ENCODE assay signal across 20 cellular contexts in the genomic region with DNA sequence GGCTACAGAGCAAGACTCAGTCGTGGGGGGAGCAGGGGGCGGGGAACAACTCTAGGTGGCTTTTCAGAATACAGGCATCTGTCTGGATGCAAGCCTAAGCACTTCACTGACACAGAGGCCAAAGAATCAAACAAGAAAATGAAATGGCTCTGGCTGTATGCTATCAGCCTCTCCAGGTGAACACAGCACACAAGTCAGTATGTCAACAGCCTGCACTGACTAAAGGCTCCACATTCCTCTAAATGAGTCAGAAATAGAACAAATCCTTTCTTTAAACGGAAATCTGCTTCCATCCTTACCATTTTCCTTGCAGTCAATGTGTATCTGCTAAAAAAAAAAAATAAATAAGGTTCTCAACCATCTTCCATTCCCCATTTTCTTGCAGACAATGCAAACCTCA.
DNase-seq lines count a peak whose midpoint lies in the region; FAIRE-seq and TF ChIP-seq lines count a peak whose summit lies in the region.
"Had no signal": no experiment of that assay in that cellular context is flagged by ENCODE, and none has a peak within 500 bp of the region (broad histone marks: within the 10 kb centered on the region; RNA-seq: fewer than 3 reads in every experiment).

No MANE protein-coding gene starts in this region.

- no peak overlapping the region for H3K9ac ChIP-seq in astrocyte (ENCODE audit: low read length)

- H2AFZ ChIP-seq in astrocyte (ENCODE audit: low read depth, low read length) (no peak overlapping the region), hepatocyte (no peak overlapping the region)
- H2AFZ ChIP-seq: PC-9 had no signal

- H3K27ac Mint-ChIP-seq in HFFc6 (peak overlapping the region; percentile 38; the same call in 1 of the 2 replicates), astrocyte (ENCODE audit: unreplicated experiment) (no peak overlapping the region)
- H3K27ac Mint-ChIP-seq: activated CD4-positive, alpha-beta T cell treated with anti-CD3 and anti-CD28 coated beads for 36 hours; T-helper 17 cell had no signal

- H4K20me1 ChIP-seq in astrocyte (ENCODE audit: insufficient read depth, low read length) (no peaks in the 10 kb centered on the region), hepatocyte (ENCODE audit: insufficient read depth, poor library complexity, severe bottlenecking) (no peaks in the 10 kb centered on the region)

- H3K36me3 ChIP-seq in astrocyte (ENCODE audit: insufficient read depth, low read length) (peaks cover 6% of the 10 kb centered on the region), hepatocyte (replicated peaks; ENCODE audit: insufficient read depth, low read depth) (no peaks in the 10 kb centered on the region), HAP-1 (replicated peaks) (peaks cover 6% of the 10 kb centered on the region; the same call in 1 of the 2 replicates)

- DNase-seq in AG08396 (ENCODE audit: low spot score) (peak; percentile 31), HFFc6 (peak; percentile 39), astrocyte (ENCODE audit: low read depth) (peak; percentile 52), hepatocyte (ENCODE audit: low spot score) (no peak), HAP-1 (ENCODE audit: low spot score in 2 of 2) (no peak), 8988T (no peak), nucleus accumbens (lab: John Stamatoyannopoulos, UW) (no peak)
- no peak for DNase-seq in activated CD4-positive, alpha-beta T cell treated with anti-CD3 and anti-CD28 coated beads for 1 hour
- DNase-seq: activated CD4-positive, alpha-beta T cell treated with anti-CD3 and anti-CD28 coated beads for 36 hours; DMS153; esophagus squamous epithelium; KG1; mesendoderm; NCI-H1694 treated with DMSO at 0.1 percent for 48 hours; NCI-H510A treated with DMSO at 0.1 percent for 48 hours; PC-9; stomach; T-helper 17 cell had no signal

- no peaks in the 10 kb centered on the region for H3K9me2 ChIP-seq in hepatocyte (replicated peaks; ENCODE audit: insufficient read depth)

- H3K9me3 Mint-ChIP-seq in HFFc6 (no peaks in the 10 kb centered on the region), astrocyte (ENCODE audit: unreplicated experiment) (no peaks in the 10 kb centered on the region)

- WGBS in hepatocyte (ENCODE audit: low lambda C conversion rate, missing lambda C conversion rate): 88% methylated on average over 3 of the region's 3 CpGs

- H3K4me1 Mint-ChIP-seq in HFFc6 (ENCODE audit: low read depth) (peaks cover 47% of the 10 kb centered on the region), astrocyte (ENCODE audit: low read depth, unreplicated experiment) (peaks cover 5% of the 10 kb centered on the region)

- H3K27ac ChIP-seq in astrocyte (ENCODE audit: low read depth, low read length): no peak overlapping the region
- H3K27ac ChIP-seq in hepatocyte: peak overlapping the region; percentile 49
- H3K27ac ChIP-seq: esophagus squamous epithelium, PC-9, vagina had no signal

- TF ChIP-seq CTCF in HFFc6 (IDR thresholded peaks at IDR 0.05) (no peak), astrocyte (IDR thresholded peaks at IDR 0.05; ENCODE audit: insufficient read depth, low read depth, low read length) (no peak), hepatocyte (IDR thresholded peaks at IDR 0.05; ENCODE audit: poor library complexity) (no peak)

- no peak for FAIRE-seq in astrocyte (lab: Jason Lieb, UNC)

- H3K4me3 Mint-ChIP-seq in HFFc6: no peak overlapping the region
- H3K4me3 Mint-ChIP-seq in astrocyte (ENCODE audit: unreplicated experiment): no peak overlapping the region
- H3K4me3 Mint-ChIP-seq: activated CD4-positive, alpha-beta T cell treated with anti-CD3 and anti-CD28 coated beads for 36 hours; T-helper 17 cell had no signal

- H3K36me3 Mint-ChIP-seq in HFFc6 (ENCODE audit: low read depth): peaks cover 8% of the 10 kb centered on the region; the same call in 1 of the 2 replicates
- H3K36me3 Mint-ChIP-seq in astrocyte (ENCODE audit: low read depth, unreplicated experiment): peaks cover 4% of the 10 kb centered on the region

- H3K27me3 ChIP-seq in astrocyte (ENCODE audit: insufficient read depth, low read length) (no peaks in the 10 kb centered on the region), hepatocyte (no peaks in the 10 kb centered on the region), HAP-1 (ENCODE audit: low read depth) (no peaks in the 10 kb centered on the region)
- H3K27me3 ChIP-seq: esophagus squamous epithelium, stomach, vagina had no signal

- H3K9me3 ChIP-seq in astrocyte (ENCODE audit: insufficient read depth, low read depth, low read length) (no peaks in the 10 kb centered on the region), hepatocyte (ENCODE audit: low read depth) (no peaks in the 10 kb centered on the region), HAP-1 (no peaks in the 10 kb centered on the region)
- H3K9me3 ChIP-seq: esophagus squamous epithelium, stomach, vagina had no signal

- in situ Hi-C loops in HAP-1 (cut with MboI; ENCODE audit: low sequenced_read_pairs): no loop called here

- H3K27me3 Mint-ChIP-seq in HFFc6 (ENCODE audit: insufficient read depth) (no peaks in the 10 kb centered on the region), astrocyte (ENCODE audit: low read depth, unreplicated experiment) (no peaks in the 10 kb centered on the region)
- H3K27me3 Mint-ChIP-seq: activated CD4-positive, alpha-beta T cell treated with anti-CD3 and anti-CD28 coated beads for 36 hours; T-helper 17 cell had no signal

- H3K4me2 ChIP-seq in astrocyte (ENCODE audit: low read length) (peak overlapping the region; percentile 11), hepatocyte (no peak overlapping the region)
- H3K4me2 ChIP-seq: PC-9 had no signal

- H3K79me2 ChIP-seq in astrocyte (ENCODE audit: insufficient read depth, low read length): no peaks in the 10 kb centered on the region
- H3K79me2 ChIP-seq in hepatocyte: no peaks in the 10 kb centered on the region

- H3K4me1 ChIP-seq in astrocyte (ENCODE audit: insufficient read depth, low read length) (peaks cover 8% of the 10 kb centered on the region), hepatocyte (ENCODE audit: insufficient read depth) (no peaks in the 10 kb centered on the region), HAP-1 (no peaks in the 10 kb centered on the region)
- H3K4me1 ChIP-seq: esophagus squamous epithelium, vagina had no signal

- no peak overlapping the region for H3K4me3 ChIP-seq in astrocyte (ENCODE audit: insufficient read depth, low read depth, low read length)
- H3K4me3 ChIP-seq in hepatocyte: no peak overlapping the region
- no peak overlapping the region for H3K4me3 ChIP-seq in HAP-1
- H3K4me3 ChIP-seq: esophagus squamous epithelium, PC-9, skin epidermis, stomach, vagina had no signal

Comparison
In these comparisons a context has a peak if more than half of its experiments do, and no peak if none do; other contexts are left out.
1. DNase-seq: peak in AG08396 (single experiment), HFFc6 (single experiment) and astrocyte (single experiment); none in hepatocyte (single experiment), activated CD4-positive, alpha-beta T cell treated with anti-CD3 and anti-CD28 coated beads for 1 hour (single experiment), HAP-1 (0 of 2), 8988T (single experiment) and nucleus accumbens (0 of 56).